Comparison of ENCODE assay signal across 15 cellular contexts in genomic region chr7:46580756-46581155, GRCh38.
"Had no signal": no experiment of that assay in that cellular context is flagged by ENCODE, and none has a peak within 500 bp of the region (broad histone marks: within the 10 kb centered on the region; RNA-seq: fewer than 3 reads in every experiment).

No MANE protein-coding gene starts in this region.

- H3K9me3 ChIP-seq: esophagus muscularis mucosa, gastrocnemius medialis, left ventricle myocardium inferior, mucosa of descending colon, neutrophil, upper lobe of left lung, uterus had no signal

- H3K27me3 ChIP-seq: esophagus muscularis mucosa, gastrocnemius medialis, neutrophil, upper lobe of left lung, uterus had no signal

- H3K4me3 ChIP-seq: esophagus muscularis mucosa, gastrocnemius medialis, left ventricle myocardium inferior, mucosa of descending colon, upper lobe of left lung, uterus had no signal

- H3K4me1 ChIP-seq: esophagus muscularis mucosa, gastrocnemius medialis, upper lobe of left lung, uterus had no signal

- H3K4me1 Mint-ChIP-seq: immature natural killer cell; naive thymus-derived CD8-positive, alpha-beta T cell had no signal

- ATAC-seq: gastrocnemius medialis; mucosa of descending colon; naive thymus-derived CD8-positive, alpha-beta T cell; right cardiac atrium had no signal

- H3K36me3 ChIP-seq: esophagus muscularis mucosa, gastrocnemius medialis, left ventricle myocardium inferior, neutrophil, upper lobe of left lung, uterus had no signal

- DNase-seq: effector memory CD4-positive, alpha-beta T cell; gastrocnemius medialis; immature natural killer cell; left ventricle myocardium inferior; mucosa of descending colon; naive thymus-derived CD8-positive, alpha-beta T cell; posterior cingulate gyrus; right cardiac atrium; small intestine; stimulated activated CD4-positive, alpha-beta T cell treated with anti-CD3 and anti-CD28 coated beads, Interleukin-2, amount 100 ng/mL, for 48 hours; stimulated activated naive CD4-positive, alpha-beta T cell treated with Interleukin-2 at 50 U/mL for 16 hours; upper lobe of left lung; uterus had no signal

- H3K27ac ChIP-seq: esophagus muscularis mucosa, gastrocnemius medialis, left ventricle myocardium inferior, neutrophil, upper lobe of left lung, uterus had no signal

- H3K4me3 Mint-ChIP-seq: immature natural killer cell; naive thymus-derived CD8-positive, alpha-beta T cell had no signal

- H3K27me3 Mint-ChIP-seq: naive thymus-derived CD8-positive, alpha-beta T cell had no signal

- H3K27ac Mint-ChIP-seq: immature natural killer cell; naive thymus-derived CD8-positive, alpha-beta T cell had no signal

- H3K36me3 Mint-ChIP-seq: immature natural killer cell; naive thymus-derived CD8-positive, alpha-beta T cell had no signal
